In genomic region chr7:96017877-96018276, GRCh38 we compare ENCODE assay signal across 29 cellular contexts.
DNase-seq lines count a peak whose midpoint lies in the region; ATAC-seq, FAIRE-seq and TF ChIP-seq lines count a peak whose summit lies in the region.
"Had no signal": no experiment of that assay in that cellular context is flagged by ENCODE, and none has a peak within 500 bp of the region (broad histone marks: within the 10 kb centered on the region; RNA-seq: fewer than 3 reads in every experiment).

No MANE protein-coding gene starts in this region.

- no peaks in the 10 kb centered on the region for H3K9me3 ChIP-seq in pancreas
- H3K9me3 ChIP-seq: breast epithelium, gastroesophageal sphincter, Peyer's patch, sigmoid colon, transverse colon had no signal

- 0 out of 2 replicates have a peak, but pooled peaks have one; percentile 24 for ATAC-seq in WTC11
- ATAC-seq in pancreas, result peak; percentile 80 to 93 (median 88)
- ATAC-seq: activated naive CD4-positive, alpha-beta T cell treated with anti-CD3 and anti-CD28 coated beads, Interleukin-2, amount 50 U/mL, for 72 hours; gastroesophageal sphincter; left cardiac atrium; natural killer cell treated with Interleukin-12 subunit alpha and Interleukin-12 subunit beta and Interleukin-15 and Interleukin-18, amount 100 ng/mL, for 72 hours had no signal

- H3K4me1 Mint-ChIP-seq in WTC11, result peaks cover 12% of the 10 kb centered on the region
- peaks cover 2% of the 10 kb centered on the region for H3K4me1 Mint-ChIP-seq in activated T-helper 2 cell treated with anti-CD3 and anti-CD28 coated beads, Interferon-gamma antibody, Interleukin-2, Interleukin-4, amounts not matched to agents 10 μg/mL and 5 μg/mL and 100 μg/mL, durations not matched to agents 14 hours and 24 hours and 36 hours (ENCODE audit: low read depth)

- no peak for TF ChIP-seq CTCF in WTC11 (IDR thresholded peaks at IDR 0.05)
- no peak for TF ChIP-seq CTCF in pancreas (IDR thresholded peaks at IDR 0.05)

- DNase-seq in DMS 273 (lab: John Stamatoyannopoulos, UW; ENCODE audit: unreplicated experiment), result peak; percentile 68
- no peak for DNase-seq in DMS 273 treated with DMSO at 0.1 percent for 48 hours (lab: John Stamatoyannopoulos, UW)
- peak; percentile 96 for DNase-seq in NCI-H1417 treated with DMSO at 0.1 percent for 48 hours (lab: John Stamatoyannopoulos, UW)
- no peak for DNase-seq in WTC11 (ENCODE audit: low spot score)
- DNase-seq in pancreas, result peak; percentile 24 to 51 (median 38)
- no peak for DNase-seq in activated T-helper 2 cell treated with anti-CD3 and anti-CD28 coated beads, Interferon-gamma antibody, Interleukin-2, Interleukin-4, amounts not matched to agents 10 μg/mL and 5 μg/mL and 100 μg/mL, durations not matched to agents 14 hours and 24 hours and 36 hours (ENCODE audit: low spot score)
- DNase-seq in amygdala (lab: John Stamatoyannopoulos, UW), result no peak
- no peak for DNase-seq in hepatic stellate cell (ENCODE audit: low spot score)
- DNase-seq: activated CD4-positive, alpha-beta T cell treated with anti-CD3 and anti-CD28 coated beads for 4 hours; DND-41; hippocampal formation; left cardiac atrium; NCI-H1092; NCI-H2171; occipital lobe; Peyer's patch; SIG-M5; sigmoid colon; stimulated activated CD4-positive, alpha-beta T cell treated with anti-CD3 and anti-CD28 coated beads, Interleukin-4, amount 100 ng/mL, for 24 hours; transverse colon had no signal

- POLR2A ChIA-PET in WTC11 (lab: Charles Lee), result no interaction called here

- no peak for FAIRE-seq in pancreas (lab: Jason Lieb, UNC)
- FAIRE-seq: H1 had no signal

- peaks cover 6% of the 10 kb centered on the region; the same call in 1 of the 2 replicates for H3K9me3 Mint-ChIP-seq in WTC11
- H3K9me3 Mint-ChIP-seq in activated T-helper 2 cell treated with anti-CD3 and anti-CD28 coated beads, Interferon-gamma antibody, Interleukin-2, Interleukin-4, amounts not matched to agents 10 μg/mL and 5 μg/mL and 100 μg/mL, durations not matched to agents 14 hours and 24 hours and 36 hours, result no peaks in the 10 kb centered on the region
- H3K9me3 Mint-ChIP-seq: activated naive CD4-positive, alpha-beta T cell treated with anti-CD3 and anti-CD28 coated beads, Interleukin-2, amount 50 U/mL, for 72 hours; natural killer cell treated with Interleukin-12 subunit alpha and Interleukin-12 subunit beta and Interleukin-15 and Interleukin-18, amount 100 ng/mL, for 72 hours; T-helper 2 cell treated with Interferon-gamma antibody and Interleukin-4, amounts not matched to agents 5 μg/mL and 100 μg/mL, for 36 hours had no signal

- CTCF ChIA-PET in WTC11 (lab: Charles Lee), result no interaction called here

- no peak overlapping the region for H3K27ac Mint-ChIP-seq in WTC11
- no peak overlapping the region for H3K27ac Mint-ChIP-seq in activated T-helper 2 cell treated with anti-CD3 and anti-CD28 coated beads, Interferon-gamma antibody, Interleukin-2, Interleukin-4, amounts not matched to agents 10 μg/mL and 5 μg/mL and 100 μg/mL, durations not matched to agents 14 hours and 24 hours and 36 hours
- H3K27ac Mint-ChIP-seq: activated naive CD4-positive, alpha-beta T cell treated with anti-CD3 and anti-CD28 coated beads, Interleukin-2, amount 50 U/mL, for 72 hours; natural killer cell treated with Interleukin-12 subunit alpha and Interleukin-12 subunit beta and Interleukin-15 and Interleukin-18, amount 100 ng/mL, for 72 hours; T-helper 2 cell treated with Interferon-gamma antibody and Interleukin-4, amounts not matched to agents 5 μg/mL and 100 μg/mL, for 36 hours had no signal

- 29 to 33% methylated on average over 3 of the region's 3 CpGs for WGBS in pancreas, 2 donors

- no peaks in the 10 kb centered on the region; the same call in 1 of the 2 replicates for H3K36me3 Mint-ChIP-seq in WTC11
- H3K36me3 Mint-ChIP-seq in activated T-helper 2 cell treated with anti-CD3 and anti-CD28 coated beads, Interferon-gamma antibody, Interleukin-2, Interleukin-4, amounts not matched to agents 10 μg/mL and 5 μg/mL and 100 μg/mL, durations not matched to agents 14 hours and 24 hours and 36 hours (ENCODE audit: low read depth), result no peaks in the 10 kb centered on the region
- H3K36me3 Mint-ChIP-seq: activated naive CD4-positive, alpha-beta T cell treated with anti-CD3 and anti-CD28 coated beads, Interleukin-2, amount 50 U/mL, for 72 hours; natural killer cell treated with Interleukin-12 subunit alpha and Interleukin-12 subunit beta and Interleukin-15 and Interleukin-18, amount 100 ng/mL, for 72 hours had no signal

- no peak overlapping the region for H3K4me3 ChIP-seq in pancreas
- H3K4me3 ChIP-seq: BLaER1 treated with 17β-estradiol and CSF1 and Interleukin-3, amounts not matched to agents 10 nM and 100 nM; breast epithelium; gastroesophageal sphincter; lung; Peyer's patch; sigmoid colon; transverse colon had no signal

- no peak overlapping the region for H3K4me3 Mint-ChIP-seq in WTC11
- H3K4me3 Mint-ChIP-seq in activated T-helper 2 cell treated with anti-CD3 and anti-CD28 coated beads, Interferon-gamma antibody, Interleukin-2, Interleukin-4, amounts not matched to agents 10 μg/mL and 5 μg/mL and 100 μg/mL, durations not matched to agents 14 hours and 24 hours and 36 hours (ENCODE audit: low read depth), result no peak overlapping the region
- H3K4me3 Mint-ChIP-seq: natural killer cell treated with Interleukin-12 subunit alpha and Interleukin-12 subunit beta and Interleukin-15 and Interleukin-18, amount 100 ng/mL, for 72 hours; T-helper 2 cell treated with Interferon-gamma antibody and Interleukin-4, amounts not matched to agents 5 μg/mL and 100 μg/mL, for 36 hours had no signal

- no peaks in the 10 kb centered on the region for H3K36me3 ChIP-seq in pancreas
- H3K36me3 ChIP-seq: BLaER1 treated with 17β-estradiol and CSF1 and Interleukin-3, amounts not matched to agents 10 nM and 100 nM; breast epithelium; Peyer's patch; transverse colon had no signal

- H3K27me3 ChIP-seq in pancreas, result no peaks in the 10 kb centered on the region
- H3K27me3 ChIP-seq: BLaER1 treated with 17β-estradiol and CSF1 and Interleukin-3, amounts not matched to agents 10 nM and 100 nM; breast epithelium; gastroesophageal sphincter; Peyer's patch; sigmoid colon; transverse colon had no signal

- peaks cover 7 to 11% (median 8%) of the 10 kb centered on the region in 3 donors for H3K4me1 ChIP-seq in pancreas
- H3K4me1 ChIP-seq: breast epithelium, gastroesophageal sphincter, Peyer's patch, sigmoid colon, transverse colon had no signal

- H3K27ac ChIP-seq in pancreas, result peak overlapping the region in 2 of 4 donors; percentile 25 to 32
- H3K27ac ChIP-seq: 22Rv1; BLaER1 treated with 17β-estradiol and CSF1 and Interleukin-3, amounts not matched to agents 10 nM and 100 nM; breast epithelium; gastroesophageal sphincter; Peyer's patch; sigmoid colon; transverse colon had no signal

- intact Hi-C loops in pancreas (cut with DNase I), result no loop called here
- intact Hi-C loops in activated T-helper 2 cell treated with anti-CD3 and anti-CD28 coated beads, Interferon-gamma antibody, Interleukin-2, Interleukin-4, amounts not matched to agents 10 μg/mL and 5 μg/mL and 100 μg/mL, durations not matched to agents 14 hours and 24 hours and 36 hours (cut with micrococcal nuclease), result no loop called here

- no peaks in the 10 kb centered on the region for H3K27me3 Mint-ChIP-seq in WTC11 (ENCODE audit: low read depth)
- H3K27me3 Mint-ChIP-seq in activated T-helper 2 cell treated with anti-CD3 and anti-CD28 coated beads, Interferon-gamma antibody, Interleukin-2, Interleukin-4, amounts not matched to agents 10 μg/mL and 5 μg/mL and 100 μg/mL, durations not matched to agents 14 hours and 24 hours and 36 hours (ENCODE audit: low read depth), result peaks cover 7% of the 10 kb centered on the region

TF ChIP-seq in WTC11, 78 proteins besides CTCF, POLR2A, EP300 and RAD21 (continues in another document):
- no peak for TF ChIP-seq HMGXB4 (CRISPR knock-in tag; IDR thresholded peaks at IDR 0.05)
- TF ChIP-seq ZNF416 (CRISPR knock-in tag; IDR thresholded peaks at IDR 0.05), result no peak
- no peak for TF ChIP-seq TCF7 (CRISPR knock-in tag; IDR thresholded peaks at IDR 0.05; ENCODE audit: low read depth)
- no peak for TF ChIP-seq ZNF232 (CRISPR knock-in tag; IDR thresholded peaks at IDR 0.05)
- no peak for TF ChIP-seq E2F1 (CRISPR knock-in tag; IDR thresholded peaks at IDR 0.05)

Comparison
In these comparisons a context has a peak if more than half of its experiments do, and no peak if none do; other contexts are left out.
1. DNase-seq: peak in DMS 273 (single experiment), NCI-H1417 treated with DMSO at 0.1 percent for 48 hours (single experiment) and pancreas (6 of 6); none in DMS 273 treated with DMSO at 0.1 percent for 48 hours (single experiment), WTC11 (single experiment), activated T-helper 2 cell treated with anti-CD3 and anti-CD28 coated beads, Interferon-gamma antibody, Interleukin-2, Interleukin-4, amounts not matched to agents 10 μg/mL and 5 μg/mL and 100 μg/mL, durations not matched to agents 14 hours and 24 hours and 36 hours (single experiment), amygdala (0 of 56) and hepatic stellate cell (single experiment).